ENCODE assay signal across 8 cellular contexts in the genomic region with DNA sequence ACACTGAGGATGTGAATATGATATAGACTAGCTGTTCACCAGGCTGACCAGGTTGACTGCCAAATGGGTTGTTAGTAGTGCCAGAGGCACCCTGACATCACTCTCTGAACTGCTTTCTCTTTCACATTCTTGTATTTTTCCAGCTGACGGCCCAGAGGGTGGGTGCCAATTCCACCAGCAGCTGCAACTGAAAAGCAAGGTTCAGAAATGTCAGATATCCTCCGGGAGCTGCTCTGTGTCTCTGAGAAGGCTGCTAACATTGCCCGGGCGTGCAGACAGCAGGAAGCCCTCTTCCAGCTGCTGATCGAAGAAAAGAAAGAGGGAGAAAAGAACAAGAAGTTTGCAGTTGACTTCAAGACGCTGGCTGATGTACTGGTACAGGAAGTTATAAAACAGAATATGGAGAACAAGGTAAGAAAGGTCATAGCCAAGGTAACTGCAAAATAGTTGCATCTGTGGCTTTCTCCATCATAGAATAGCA. TPM values are rescaled to one million over a fixed set of nuclear protein-coding genes. Genes with fewer than 3 reads are reported as not detected.
DNase-seq lines count a peak whose midpoint lies in the region; ATAC-seq and TF ChIP-seq lines count a peak whose summit lies in the region.

No MANE protein-coding gene starts in this region.

- H4K20me1 ChIP-seq in fibroblast of lung (ENCODE audit: control insufficient read depth, extremely low read depth, insufficient read depth, low read length) (no peaks in the 10 kb centered on the region), neural progenitor cell (ENCODE audit: low read depth) (no peaks in the 10 kb centered on the region)

- peak; percentile 91 for ATAC-seq in GM21528 (IDR thresholded peaks at IDR 0.05; ENCODE audit: low FRiP score, unreplicated experiment)

- H3K36me3 ChIP-seq in fibroblast of lung (ENCODE audit: control insufficient read depth, insufficient read depth, low read length) (no peaks in the 10 kb centered on the region), neural progenitor cell (no peaks in the 10 kb centered on the region), vagina (peaks cover 0 to 5% of the 10 kb centered on the region in 2 donors)

- no peak overlapping the region for H3K4me3 Mint-ChIP-seq in neural progenitor cell

- no peak for TF ChIP-seq POLR2A in vagina (IDR thresholded peaks at IDR 0.05)

- no peaks in the 10 kb centered on the region for H3K9me3 ChIP-seq in fibroblast of lung (ENCODE audit: control insufficient read depth, insufficient read depth, low read depth, low read length)
- no peaks in the 10 kb centered on the region for H3K9me3 ChIP-seq in neural progenitor cell (ENCODE audit: low read depth)
- H3K9me3 ChIP-seq in vagina: no peaks in the 10 kb centered on the region

- H3K4me1 ChIP-seq in fibroblast of lung (ENCODE audit: control insufficient read depth, extremely low read depth, insufficient read depth, low read length) (peaks cover 3% of the 10 kb centered on the region), neural progenitor cell (no peaks in the 10 kb centered on the region), vagina (peaks cover 55% of the 10 kb centered on the region)

- H3K27ac ChIP-seq in fibroblast of lung (ENCODE audit: insufficient read depth, low read length) (no peak overlapping the region), neural progenitor cell (no peak overlapping the region), vagina (peak overlapping the region; percentile 58)

- peak overlapping the region; percentile 14 for H2AFZ ChIP-seq in fibroblast of lung (ENCODE audit: low read length)
- H2AFZ ChIP-seq in neural progenitor cell (replicated peaks): peak overlapping the region; percentile 89

- H3K36me3 Mint-ChIP-seq in neural progenitor cell: no peaks in the 10 kb centered on the region

- H3K9me3 Mint-ChIP-seq in neural progenitor cell: no peaks in the 10 kb centered on the region

- no peak for TF ChIP-seq CTCF in fibroblast of lung (conservative IDR thresholded peaks at IDR 0.05 in 1 of 2, IDR thresholded peaks at IDR 0.05 in 1 of 2; ENCODE audit: low read depth in 1 of 2, low read length in 2 of 2)
- TF ChIP-seq CTCF in neural progenitor cell (IDR thresholded peaks at IDR 0.05): no peak
- TF ChIP-seq CTCF in vagina (IDR thresholded peaks at IDR 0.05): no peak

- H3K4me2 ChIP-seq in fibroblast of lung (ENCODE audit: extremely low read depth, insufficient read depth, low read length) (peak overlapping the region; percentile 95), neural progenitor cell (no peak overlapping the region)

- peak overlapping the region; percentile 12 for H3K27ac Mint-ChIP-seq in neural progenitor cell

- intact Hi-C loops in vagina (cut with DNase I): no loop called here

- DNase-seq in Daoy (ENCODE audit: low read depth) (peak; percentile 56), M059J (ENCODE audit: low read depth) (peak; percentile 70), fibroblast of lung (ENCODE audit: low read depth in 2 of 2) (peak; percentile 73 to 85), neural progenitor cell (ENCODE audit: low spot score) (peak; percentile 13), vagina (ENCODE audit: extremely low spot score in 2 of 2) (no peak)
- DNase-seq in activated T-cell treated with anti-CD3 and anti-CD28 coated beads, Interleukin-2, amount 50 U/mL, for 1 hour: peak; percentile 41
- DNase-seq in NK-92 treated with Interleukin-12 subunit alpha and Interleukin-12 subunit beta, amount 100 ng/mL, for 24 hours (lab: John Stamatoyannopoulos, UW): no peak

- H3K79me2 ChIP-seq in fibroblast of lung (ENCODE audit: control insufficient read depth, insufficient read depth, low read length) (peaks cover 2% of the 10 kb centered on the region), neural progenitor cell (ENCODE audit: low read depth) (no peaks in the 10 kb centered on the region)

- no peaks in the 10 kb centered on the region for H3F3A ChIP-seq in neural progenitor cell (ENCODE audit: low read depth)

- peak overlapping the region; percentile 15 to 54 (median 32) for H3K4me3 ChIP-seq in fibroblast of lung (replicated peaks in 1 of 4; ENCODE audit: control extremely low read depth in 1 of 4, insufficient read depth in 1 of 4, low read depth in 3 of 4, low read length in 4 of 4)
- no peak overlapping the region for H3K4me3 ChIP-seq in neural progenitor cell
- H3K4me3 ChIP-seq in vagina: peak overlapping the region; percentile 20 to 25

- H3K27me3 Mint-ChIP-seq in neural progenitor cell (ENCODE audit: insufficient read depth, low read depth): no peaks in the 10 kb centered on the region

- H3K9ac ChIP-seq in fibroblast of lung (ENCODE audit: insufficient read depth, low read length) (no peak overlapping the region), neural progenitor cell (no peak overlapping the region)

- peaks cover 7% of the 10 kb centered on the region for H3K4me1 Mint-ChIP-seq in neural progenitor cell

- H3K27me3 ChIP-seq in fibroblast of lung (ENCODE audit: control insufficient read depth, insufficient read depth, low read length) (no peaks in the 10 kb centered on the region), neural progenitor cell (no peaks in the 10 kb centered on the region), vagina (no peaks in the 10 kb centered on the region)

RNA-seq across cellular contexts. Expression of gene INPP1, which starts 16.5 kb away (rescaled TPM):
- 6.2 and 12.1 TPM in 2 replicates for total RNA-seq in Daoy (2014; rRNA removed; shearing (Covaris generic))
- total RNA-seq in M059J (2014; rRNA removed; shearing (Covaris generic)): 6.6 and 12.0 TPM in 2 replicates
- total RNA-seq in fibroblast of lung (13.4 and 14.0 TPM in 2 replicates), neural progenitor cell (ENCODE audit: low replicate concordance) (0.50 and 1.6 TPM in 2 replicates), vagina (20.4 TPM)
- polyA plus RNA-seq in fibroblast of lung: 16.4 and 17.6 TPM in 2 replicates
- polyA plus RNA-seq in fibroblast of lung (2012): 21.2 and 28.7 TPM in 2 replicates
- 1.7 and 10.3 TPM in 2 replicates for polyA minus RNA-seq in fibroblast of lung (ENCODE audit: low replicate concordance)

RNA-seq across cellular contexts. Expression of gene HIBCH, which starts 40.3 kb away (rescaled TPM):
- 13.3 and 18.5 TPM in 2 replicates for total RNA-seq in Daoy (2014; rRNA removed; shearing (Covaris generic))
- total RNA-seq in M059J (2014; rRNA removed; shearing (Covaris generic)): 9.6 and 17.2 TPM in 2 replicates
- total RNA-seq in fibroblast of lung (16.2 and 19.2 TPM in 2 replicates), neural progenitor cell (ENCODE audit: low replicate concordance) (33.0 and 38.8 TPM in 2 replicates), vagina (25.0 TPM)
- 13.4 and 14.9 TPM in 2 replicates for polyA plus RNA-seq in fibroblast of lung
- polyA plus RNA-seq in fibroblast of lung (2012): 14.1 and 15.0 TPM in 2 replicates
- 0.30 TPM in 1 of 2 replicates, not detected in the other for polyA minus RNA-seq in fibroblast of lung (ENCODE audit: low replicate concordance)

RNA-seq across cellular contexts. Expression of gene MFSD6, which starts 48.2 kb away (rescaled TPM):
- 20.9 TPM in 2 replicates for total RNA-seq in Daoy (2014; rRNA removed; shearing (Covaris generic))
- 25.7 and 27.4 TPM in 2 replicates for total RNA-seq in M059J (2014; rRNA removed; shearing (Covaris generic))
- total RNA-seq in fibroblast of lung: 15.2 and 31.4 TPM in 2 replicates
- 21.5 and 50.8 TPM in 2 replicates for polyA plus RNA-seq in fibroblast of lung
- 13.1 and 32.9 TPM in 2 replicates for polyA plus RNA-seq in fibroblast of lung (2012)
- polyA minus RNA-seq in fibroblast of lung (ENCODE audit: low replicate concordance): 22.8 and 32.0 TPM in 2 replicates
- 0.25 and 0.37 TPM in 2 replicates for total RNA-seq in neural progenitor cell (ENCODE audit: low replicate concordance)
- total RNA-seq in vagina: 84.7 TPM

Comparison
In these comparisons a context has a peak if more than half of its experiments do, and no peak if none do; other contexts are left out.
1. DNase-seq: peak in Daoy (single experiment), M059J (single experiment), activated T-cell treated with anti-CD3 and anti-CD28 coated beads, Interleukin-2, amount 50 U/mL, for 1 hour (single experiment), fibroblast of lung (2 of 2) and neural progenitor cell (single experiment); none in vagina (0 of 2) and NK-92 treated with Interleukin-12 subunit alpha and Interleukin-12 subunit beta, amount 100 ng/mL, for 24 hours (single experiment).
2. RNA of gene MFSD6, which starts 48.2 kb away (total RNA-seq): 84.7 TPM in vagina (single experiment), 15.2 to 31.4 TPM in fibroblast of lung, 25.7 to 27.4 TPM in M059J and 20.9 TPM in Daoy; 0.25 to 0.37 TPM in neural progenitor cell; every median in the first group is over 10 times any median in the second.